1 cellular context compared by ENCODE assay signal in the genomic region with DNA sequence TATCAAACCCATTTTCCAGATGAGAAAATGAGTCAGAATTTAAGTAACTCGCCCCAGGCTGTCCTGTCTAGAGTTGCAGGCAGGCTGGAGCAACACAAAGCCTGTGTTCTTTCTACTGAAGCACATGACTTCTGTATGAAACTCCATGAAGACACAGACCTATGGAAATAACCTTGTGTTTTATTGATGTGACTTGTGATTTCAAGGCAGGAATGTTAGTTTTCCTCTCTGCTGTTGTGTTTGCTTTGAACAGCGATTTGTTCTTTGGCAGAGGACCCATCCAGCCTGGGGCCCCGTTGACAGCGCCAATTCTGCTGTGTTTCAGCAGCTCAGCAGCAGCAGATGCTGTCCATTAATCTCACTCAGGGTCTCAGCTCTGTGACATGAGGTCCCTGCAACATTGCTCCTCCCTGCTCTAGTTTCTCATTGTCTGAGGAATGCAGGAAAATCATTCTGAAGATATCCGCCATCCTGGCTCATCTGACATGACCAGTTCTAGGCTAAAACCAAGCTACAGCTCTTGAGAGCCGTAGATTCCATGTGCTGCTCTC.
TF ChIP-seq lines count a peak whose summit lies in the region.

No MANE protein-coding gene starts in this region.

TF ChIP-seq in IMR-90, 13 proteins besides CTCF, POLR2A, EP300 and RAD21 (continued from another document):
- TF ChIP-seq, protein P1, sequence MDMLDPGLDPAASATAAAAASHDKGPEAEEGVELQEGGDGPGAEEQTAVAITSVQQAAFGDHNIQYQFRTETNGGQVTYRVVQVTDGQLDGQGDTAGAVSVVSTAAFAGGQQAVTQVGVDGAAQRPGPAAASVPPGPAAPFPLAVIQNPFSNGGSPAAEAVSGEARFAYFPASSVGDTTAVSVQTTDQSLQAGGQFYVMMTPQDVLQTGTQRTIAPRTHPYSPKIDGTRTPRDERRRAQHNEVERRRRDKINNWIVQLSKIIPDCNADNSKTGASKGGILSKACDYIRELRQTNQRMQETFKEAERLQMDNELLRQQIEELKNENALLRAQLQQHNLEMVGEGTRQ (IDR thresholded peaks at IDR 0.05; ENCODE audit: low read depth, low read length), result no peak
- TF ChIP-seq NFE2L2 (IDR thresholded peaks at IDR 0.05; ENCODE audit: low read depth, low read length) (no peak), CHD1 (IDR thresholded peaks at IDR 0.05; ENCODE audit: low read depth, low read length) (no peak), FOS (IDR thresholded peaks at IDR 0.05; ENCODE audit: low read depth, low read length) (no peak), CEBPB (IDR thresholded peaks at IDR 0.05; ENCODE audit: low read depth, low read length) (no peak), BHLHE40 (IDR thresholded peaks at IDR 0.05; ENCODE audit: low read depth, low read length) (no peak), RFX5 (IDR thresholded peaks at IDR 0.05; ENCODE audit: low read depth, low read length) (no peak), RCOR1 (IDR thresholded peaks at IDR 0.05; ENCODE audit: insufficient replicate concordance, low read length) (no peak), MAZ (IDR thresholded peaks at IDR 0.05; ENCODE audit: borderline replicate concordance, low read depth, low read length) (no peak), MXI1 (IDR thresholded peaks at IDR 0.05; ENCODE audit: borderline replicate concordance, low read depth, low read length) (no peak), SMC3 (IDR thresholded peaks at IDR 0.05; ENCODE audit: low read depth, low read length) (no peak)
- TF ChIP-seq, protein P2, sequence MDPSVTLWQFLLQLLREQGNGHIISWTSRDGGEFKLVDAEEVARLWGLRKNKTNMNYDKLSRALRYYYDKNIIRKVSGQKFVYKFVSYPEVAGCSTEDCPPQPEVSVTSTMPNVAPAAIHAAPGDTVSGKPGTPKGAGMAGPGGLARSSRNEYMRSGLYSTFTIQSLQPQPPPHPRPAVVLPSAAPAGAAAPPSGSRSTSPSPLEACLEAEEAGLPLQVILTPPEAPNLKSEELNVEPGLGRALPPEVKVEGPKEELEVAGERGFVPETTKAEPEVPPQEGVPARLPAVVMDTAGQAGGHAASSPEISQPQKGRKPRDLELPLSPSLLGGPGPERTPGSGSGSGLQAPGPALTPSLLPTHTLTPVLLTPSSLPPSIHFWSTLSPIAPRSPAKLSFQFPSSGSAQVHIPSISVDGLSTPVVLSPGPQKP (IDR thresholded peaks at IDR 0.05; ENCODE audit: borderline replicate concordance, low read depth, low read length), result no peak
